25 cellular contexts compared by ENCODE assay signal in the genomic region with DNA sequence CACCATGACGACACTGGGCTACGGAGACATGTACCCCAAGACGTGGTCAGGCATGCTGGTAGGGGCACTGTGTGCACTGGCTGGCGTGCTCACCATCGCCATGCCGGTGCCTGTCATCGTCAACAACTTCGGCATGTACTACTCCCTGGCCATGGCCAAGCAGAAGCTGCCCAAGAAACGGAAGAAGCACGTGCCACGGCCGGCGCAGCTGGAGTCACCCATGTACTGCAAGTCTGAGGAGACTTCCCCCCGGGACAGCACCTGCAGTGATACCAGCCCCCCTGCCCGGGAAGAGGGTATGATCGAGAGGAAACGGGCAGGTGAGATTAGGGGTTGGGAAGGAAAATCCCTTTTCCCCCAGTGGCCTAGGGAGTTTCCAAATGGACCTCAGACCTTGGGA. TPM values are rescaled to one million over a fixed set of nuclear protein-coding genes. Genes with fewer than 3 reads are reported as not detected.
DNase-seq lines count a peak whose midpoint lies in the region; ATAC-seq, FAIRE-seq and TF ChIP-seq lines count a peak whose summit lies in the region.
"Had no signal": no experiment of that assay in that cellular context is flagged by ENCODE, and none has a peak within 500 bp of the region (broad histone marks: within the 10 kb centered on the region; RNA-seq: fewer than 3 reads in every experiment).

No MANE protein-coding gene starts in this region.

- H3K4ac ChIP-seq in H1 (replicated peaks; ENCODE audit: insufficient read length, low read depth, low read length) (no peak overlapping the region), neuronal stem cell (ENCODE audit: low read length) (no peak overlapping the region)

- peaks cover 0 to 18% of the 10 kb centered on the region in 2 experiments for H4K20me1 ChIP-seq in H1 (replicated peaks in 1 of 2; ENCODE audit: control insufficient read depth in 1 of 2, insufficient read depth in 2 of 2, low read length in 2 of 2)

- H4K91ac ChIP-seq in H1 (replicated peaks; ENCODE audit: insufficient read length, low read length) (no peak overlapping the region), neuronal stem cell (ENCODE audit: low read depth, low read length, poor library complexity) (no peak overlapping the region)

- no peak overlapping the region for H2BK12ac ChIP-seq in H1 (ENCODE audit: low read depth, low read length)
- no peak overlapping the region for H2BK12ac ChIP-seq in neuronal stem cell (ENCODE audit: low read length)

- peak overlapping the region; percentile 30; the same call in 1 of the 2 replicates for H2BK5ac ChIP-seq in H1 (ENCODE audit: low read depth, low read length)
- no peak overlapping the region for H2BK5ac ChIP-seq in neuronal stem cell (ENCODE audit: low read length)

- H3K23me2 ChIP-seq in H1 (ENCODE audit: low read depth, low read length), result no peaks in the 10 kb centered on the region

- no peak overlapping the region for H2BK15ac ChIP-seq in H1 (ENCODE audit: low read length)
- H2BK15ac ChIP-seq in neuronal stem cell (ENCODE audit: low read length), result no peak overlapping the region

- no peaks in the 10 kb centered on the region; the same call in none of the 2 replicates for H3K79me1 ChIP-seq in H1 (ENCODE audit: low read depth, low read length)
- no peaks in the 10 kb centered on the region for H3K79me1 ChIP-seq in neuronal stem cell (ENCODE audit: low read depth, low read length)

- no peaks in the 10 kb centered on the region for H3K36me3 ChIP-seq in H1 (ENCODE audit: control insufficient read depth in 2 of 4, insufficient read depth in 4 of 4, low read length in 3 of 4)
- H3K36me3 ChIP-seq in neuronal stem cell (replicated peaks in 1 of 2; ENCODE audit: control insufficient read depth in 2 of 2, insufficient read depth in 2 of 2, low read length in 2 of 2), result no peaks in the 10 kb centered on the region
- H3K36me3 ChIP-seq: BE2C had no signal

- TF ChIP-seq EP300 in H1 (IDR thresholded peaks at IDR 0.05; ENCODE audit: borderline replicate concordance in 1 of 2, low read depth in 2 of 2, low read length in 2 of 2), result no peak

- H3K9ac ChIP-seq in H1 (replicated peaks in 1 of 4; ENCODE audit: extremely low read depth in 1 of 4, low read depth in 3 of 4, low read length in 3 of 4) (no peak overlapping the region), neuronal stem cell (ENCODE audit: low read depth, low read length, poor library complexity) (no peak overlapping the region)
- H3K9ac ChIP-seq: BLaER1 had no signal

- peak overlapping the region; percentile 50 for H3K27ac Mint-ChIP-seq in activated naive CD4-positive, alpha-beta T cell treated with anti-CD3 and anti-CD28 coated beads, Interleukin-2, amount 10 ng/mL, durations not matched to agents 7 days and 5 days
- no peak overlapping the region for H3K27ac Mint-ChIP-seq in activated naive CD4-positive, alpha-beta T cell treated with anti-CD3 and anti-CD28 coated beads, Interleukin-2, amount 50 U/mL, for 72 hours
- H3K27ac Mint-ChIP-seq in stimulated activated naive B cell treated with anti-CD40 and anti-IgM and Interleukin-4, amounts not matched to agents 10 μg/mL and 1 μg/mL and 100 μg/mL, for 72 hours, result peak overlapping the region; percentile 15
- H3K27ac Mint-ChIP-seq: CD14-positive monocyte; CD4-positive, alpha-beta memory T cell; CD4-positive, CD25-positive, alpha-beta regulatory T cell had no signal

- no peak overlapping the region for H3K23ac ChIP-seq in H1 (ENCODE audit: insufficient read length)
- H3K23ac ChIP-seq in neuronal stem cell (ENCODE audit: low read depth, low read length, poor library complexity), result peak overlapping the region; percentile 87

- no peak overlapping the region for H3K4me3 Mint-ChIP-seq in activated naive CD4-positive, alpha-beta T cell treated with anti-CD3 and anti-CD28 coated beads, Interleukin-2, amount 10 ng/mL, durations not matched to agents 7 days and 5 days
- H3K4me3 Mint-ChIP-seq in stimulated activated naive B cell treated with anti-CD40 and anti-IgM and Interleukin-4, amounts not matched to agents 10 μg/mL and 1 μg/mL and 100 μg/mL, for 72 hours, result no peak overlapping the region
- H3K4me3 Mint-ChIP-seq: CD14-positive monocyte; CD4-positive, alpha-beta memory T cell; CD4-positive, CD25-positive, alpha-beta regulatory T cell; CD8-positive, alpha-beta memory T cell had no signal

- H4K5ac ChIP-seq in H1 (ENCODE audit: insufficient read length, low read depth, low read length), result no peak overlapping the region

- no peaks in the 10 kb centered on the region for H3K9me3 Mint-ChIP-seq in activated naive CD4-positive, alpha-beta T cell treated with anti-CD3 and anti-CD28 coated beads, Interleukin-2, amount 10 ng/mL, durations not matched to agents 7 days and 5 days
- H3K9me3 Mint-ChIP-seq in activated naive CD4-positive, alpha-beta T cell treated with anti-CD3 and anti-CD28 coated beads, Interleukin-2, amount 50 U/mL, for 72 hours, result no peaks in the 10 kb centered on the region
- H3K9me3 Mint-ChIP-seq in stimulated activated naive B cell treated with anti-CD40 and anti-IgM and Interleukin-4, amounts not matched to agents 10 μg/mL and 1 μg/mL and 100 μg/mL, for 72 hours, result no peaks in the 10 kb centered on the region
- H3K9me3 Mint-ChIP-seq: CD14-positive monocyte; CD4-positive, alpha-beta memory T cell; CD4-positive, CD25-positive, alpha-beta regulatory T cell; CD8-positive, alpha-beta memory T cell had no signal

- H2AK5ac ChIP-seq in H1 (ENCODE audit: low read depth, low read length), result no peak overlapping the region
- no peak overlapping the region for H2AK5ac ChIP-seq in neuronal stem cell (ENCODE audit: low read depth, low read length)

- H3K14ac ChIP-seq in H1 (ENCODE audit: insufficient read length) (no peak overlapping the region), neuronal stem cell (ENCODE audit: low read length) (no peak overlapping the region)

- H2AFZ ChIP-seq in H1 (ENCODE audit: low read length), result no peak overlapping the region
- H2AFZ ChIP-seq in neuronal stem cell (ENCODE audit: low read length), result no peak overlapping the region

- no peaks in the 10 kb centered on the region for H3K79me2 ChIP-seq in H1 (ENCODE audit: control insufficient read depth in 1 of 2, insufficient read depth in 2 of 2, low read length in 2 of 2)

- TF ChIP-seq CTCF in H1 (IDR thresholded peaks at IDR 0.05; ENCODE audit: control extremely low read depth in 1 of 3, insufficient read depth in 1 of 3, low read depth in 1 of 3, low read length in 3 of 3), result no peak

- H3K4me3 ChIP-seq in H1 (ENCODE audit: extremely low read depth in 1 of 4, insufficient read depth in 2 of 4, low read depth in 3 of 4, low read length in 4 of 4), result no peak overlapping the region
- H3K4me3 ChIP-seq in neuronal stem cell (ENCODE audit: low read length in 2 of 2), result no peak overlapping the region
- H3K4me3 ChIP-seq: A549, BLaER1 had no signal

- H3K4me1 ChIP-seq in H1 (replicated peaks in 1 of 4; ENCODE audit: control insufficient read depth in 3 of 4, insufficient read depth in 4 of 4, low read length in 3 of 4) (no peaks in the 10 kb centered on the region; a peak in 1 of 7 replicates), neuronal stem cell (ENCODE audit: control insufficient read depth in 2 of 2, insufficient read depth in 1 of 2, low read depth in 1 of 2, low read length in 2 of 2) (peaks cover 0 to 3% of the 10 kb centered on the region in 2 donors)
- H3K4me1 ChIP-seq: BE2C, BLaER1 had no signal

- no peak for FAIRE-seq in H1 (lab: Jason Lieb, UNC)
- FAIRE-seq: A549, G401.6, GM12892, GM18507, GM19239 had no signal

- WGBS in H1 (ENCODE audit: extremely low coverage in 1 of 2, insufficient coverage in 1 of 2, insufficient read length in 1 of 2, insufficient replicate concordance in 2 of 2, low coverage in 1 of 2, low lambda C conversion rate in 2 of 2, missing lambda C conversion rate in 1 of 2), 2 experiments, result 87% methylated on average over 17 of the region's 17 CpGs; no CpG with 5 or more reads in 1 of the 2 experiments
- no CpG with 5 or more reads among the region's 17 CpGs for WGBS in neuronal stem cell (ENCODE audit: extremely low coverage in 2 of 2, insufficient read length in 2 of 2, insufficient replicate concordance in 1 of 2), 2 donors

- no peak overlapping the region for H3K56ac ChIP-seq in H1 (replicated peaks; ENCODE audit: insufficient read length, low read depth, low read length)

- H3K27me3 ChIP-seq in H1 (replicated peaks in 1 of 4; ENCODE audit: control insufficient read depth in 3 of 4, extremely low read depth in 1 of 4, insufficient read depth in 3 of 4, low read length in 3 of 4), result no peaks in the 10 kb centered on the region
- H3K27me3 ChIP-seq in neuronal stem cell (ENCODE audit: control insufficient read depth in 3 of 3, insufficient read depth in 3 of 3, low read depth in 1 of 3, low read length in 3 of 3), result peaks cover 0 to 9% (median 0%) of the 10 kb centered on the region in 3 experiments
- H3K27me3 ChIP-seq: BE2C, BLaER1 had no signal

- no peak for ATAC-seq in activated naive CD4-positive, alpha-beta T cell treated with anti-CD3 and anti-CD28 coated beads, Interleukin-2, amount 50 U/mL, for 72 hours
- ATAC-seq in stimulated activated naive B cell treated with anti-CD40 and anti-IgM and Interleukin-4, amounts not matched to agents 10 μg/mL and 1 μg/mL and 100 μg/mL, for 72 hours (replicated peaks), result no peak
- no peak for ATAC-seq in GM21447 (IDR thresholded peaks at IDR 0.05; ENCODE audit: unreplicated experiment)
- ATAC-seq: A549 had no signal

- CTCF ChIA-PET in activated naive CD4-positive, alpha-beta T cell treated with anti-CD3 and anti-CD28 coated beads, Interleukin-2, amount 10 ng/mL, durations not matched to agents 7 days and 5 days (lab: Charles Lee), result interaction anchor here (0.6 kb wide), 1 partner anchor 248 kb away, joined by 3 read pairs; no protein-coding TSS in a partner anchor
- CTCF ChIA-PET in H1 (lab: Charles Lee; ENCODE audit: partially characterized antibody), result interaction anchor here (1.2 to 3.0 kb wide), 5 partner anchors 15 to 86 kb away, joined by 3 to 19 read pairs (median 8); a partner anchor contains a TSS

- H3K27ac ChIP-seq in H1 (ENCODE audit: low read depth, low read length) (no peak overlapping the region), neuronal stem cell (replicated peaks; ENCODE audit: low read length) (no peak overlapping the region)
- H3K27ac ChIP-seq: 22Rv1, A549, BLaER1 had no signal

- TF ChIP-seq POLR2A in H1 (IDR thresholded peaks at IDR 0.05; ENCODE audit: control extremely low read depth in 1 of 2, low read depth in 2 of 2, low read length in 2 of 2), result no peak

- H2BK20ac ChIP-seq in H1 (ENCODE audit: low read length), result no peak overlapping the region

- H3K9me3 ChIP-seq in H1 (ENCODE audit: insufficient read depth in 2 of 2, low read depth in 1 of 2, low read length in 1 of 2) (no peaks in the 10 kb centered on the region), neuronal stem cell (replicated peaks in 1 of 2; ENCODE audit: control insufficient read depth in 2 of 2, insufficient read depth in 1 of 2, low read depth in 1 of 2, low read length in 2 of 2) (peaks cover 0 to 2% of the 10 kb centered on the region in 2 donors)
- H3K9me3 ChIP-seq: A549, BE2C, BLaER1 had no signal

- no peak overlapping the region for H3K18ac ChIP-seq in H1 (ENCODE audit: extremely low read depth, low read length)
- no peak overlapping the region for H3K18ac ChIP-seq in neuronal stem cell (ENCODE audit: low read length)

- no peaks in the 10 kb centered on the region for H3K36me3 Mint-ChIP-seq in activated naive CD4-positive, alpha-beta T cell treated with anti-CD3 and anti-CD28 coated beads, Interleukin-2, amount 10 ng/mL, durations not matched to agents 7 days and 5 days
- H3K36me3 Mint-ChIP-seq in activated naive CD4-positive, alpha-beta T cell treated with anti-CD3 and anti-CD28 coated beads, Interleukin-2, amount 50 U/mL, for 72 hours, result peaks cover 7% of the 10 kb centered on the region in 2 donors
- peaks cover 19 to 22% of the 10 kb centered on the region in 2 donors for H3K36me3 Mint-ChIP-seq in stimulated activated naive B cell treated with anti-CD40 and anti-IgM and Interleukin-4, amounts not matched to agents 10 μg/mL and 1 μg/mL and 100 μg/mL, for 72 hours

- no peak for DNase-seq in activated naive CD4-positive, alpha-beta T cell treated with anti-CD3 and anti-CD28 coated beads, Interleukin-2, amount 10 ng/mL, durations not matched to agents 7 days and 5 days
- no peak for DNase-seq in activated naive CD4-positive, alpha-beta T cell treated with anti-CD3 and anti-CD28 coated beads, Interleukin-2, amount 50 U/mL, for 72 hours (ENCODE audit: low spot score in 2 of 2)
- DNase-seq in H1 (ENCODE audit: low read depth in 1 of 2, low spot score in 2 of 2) (no peak), neuronal stem cell (ENCODE audit: low spot score) (no peak), ecto neural progenitor cell (ENCODE audit: low spot score) (no peak), AG20443 (ENCODE audit: low spot score) (no peak)
- DNase-seq in stimulated activated naive B cell treated with anti-CD40 and anti-IgM and Interleukin-4, amounts not matched to agents 10 μg/mL and 1 μg/mL and 100 μg/mL, for 72 hours, result no peak
- DNase-seq: BE2C; C1 segment of cervical spinal cord; CD4-positive, alpha-beta memory T cell; CD4-positive, CD25-positive, alpha-beta regulatory T cell; CD8-positive, alpha-beta memory T cell; COR-L47; DMS 273 treated with DMSO at 0.1 percent for 48 hours; DMS79 treated with DMSO at 0.1 percent for 48 hours; GF-D8 had no signal

- H3K27me3 Mint-ChIP-seq in activated naive CD4-positive, alpha-beta T cell treated with anti-CD3 and anti-CD28 coated beads, Interleukin-2, amount 10 ng/mL, durations not matched to agents 7 days and 5 days, result no peaks in the 10 kb centered on the region
- H3K27me3 Mint-ChIP-seq in stimulated activated naive B cell treated with anti-CD40 and anti-IgM and Interleukin-4, amounts not matched to agents 10 μg/mL and 1 μg/mL and 100 μg/mL, for 72 hours, result no peaks in the 10 kb centered on the region
- H3K27me3 Mint-ChIP-seq: CD4-positive, alpha-beta memory T cell had no signal

- H3K4me1 Mint-ChIP-seq in activated naive CD4-positive, alpha-beta T cell treated with anti-CD3 and anti-CD28 coated beads, Interleukin-2, amount 10 ng/mL, durations not matched to agents 7 days and 5 days, result no peaks in the 10 kb centered on the region
- H3K4me1 Mint-ChIP-seq in stimulated activated naive B cell treated with anti-CD40 and anti-IgM and Interleukin-4, amounts not matched to agents 10 μg/mL and 1 μg/mL and 100 μg/mL, for 72 hours, result peaks cover 0 to 2% of the 10 kb centered on the region in 2 donors
- H3K4me1 Mint-ChIP-seq: CD14-positive monocyte; CD4-positive, CD25-positive, alpha-beta regulatory T cell; CD8-positive, alpha-beta memory T cell had no signal

- no peak overlapping the region for H3K4me2 ChIP-seq in H1 (ENCODE audit: insufficient read depth in 1 of 2, low read depth in 2 of 2, low read length in 2 of 2)
- H3K4me2 ChIP-seq in neuronal stem cell (ENCODE audit: insufficient read depth, low read length, poor library complexity, severe bottlenecking), result no peak overlapping the region
- H3K4me2 ChIP-seq: A549, BLaER1 had no signal

- no peak for TF ChIP-seq RAD21 in H1 (IDR thresholded peaks at IDR 0.05 in 1 of 2, conservative IDR thresholded peaks at IDR 0.05 in 1 of 2; ENCODE audit: low read depth in 2 of 2, low read length in 2 of 2)

- no peak overlapping the region for H4K8ac ChIP-seq in H1 (ENCODE audit: extremely low read depth, insufficient read depth, low read length)
- no peak overlapping the region for H4K8ac ChIP-seq in neuronal stem cell (ENCODE audit: low read depth, low read length)

- H2BK120ac ChIP-seq in H1 (replicated peaks; ENCODE audit: low read depth, low read length) (no peak overlapping the region), neuronal stem cell (ENCODE audit: low read depth, low read length) (no peak overlapping the region)

- POLR2A ChIA-PET in H1 (lab: Charles Lee; ENCODE audit: partially characterized antibody), result interaction anchor here (1.6 to 2.2 kb wide), 2 partner anchors 12 to 14 kb away, joined by 5 to 7 read pairs; a partner anchor contains a TSS

RNA-seq across cellular contexts. Expression of a gene that starts 13.5 kb away (rescaled TPM):
- 10 to 100 TPM in 1 of 2 donors, 1 to 10 TPM in 1; 8.6 to 27.1 TPM for total RNA-seq in activated naive CD4-positive, alpha-beta T cell treated with anti-CD3 and anti-CD28 coated beads, Interleukin-2, amount 50 U/mL, for 72 hours
- 11.2 TPM in 2 replicates for total RNA-seq in H1 (2021; fragmentation: NEBNext Ultra II Directional; extraction: Animal tissue kit (Norgen Biotek cat#: 25700))
- 8.1 and 10.6 TPM in 2 replicates for polyA plus RNA-seq in H1 (2011; rRNA removed)
- 6.5 TPM for polyA plus RNA-seq in H1 (2011; cell fraction: cytosol; rRNA removed)
- polyA plus RNA-seq in H1 (2011; cell fraction: nucleus; rRNA removed), result 24.1 TPM
- polyA plus RNA-seq in H1 (2012, experiment 1 of 2), result 7.0 to 8.7 TPM (median 7.2 TPM) in 4 replicates
- 5.3 TPM for polyA plus RNA-seq in H1 (2012, experiment 2 of 2)
- 5.0 TPM for polyA plus RNA-seq in H1 (2013, experiment 1 of 2)
- polyA plus RNA-seq in H1 (2013, experiment 2 of 2), result 4.6 TPM
- 7.6 and 9.3 TPM in 2 replicates for polyA minus RNA-seq in H1 (2011; rRNA and poly(A)+ RNA removed)
- polyA minus RNA-seq in H1 (2011; cell fraction: cytosol; rRNA and poly(A)+ RNA removed), result 5.2 TPM
- 13.3 TPM for polyA minus RNA-seq in H1 (2011; cell fraction: nucleus; rRNA and poly(A)+ RNA removed)
- 3.3 TPM for polyA plus RNA-seq in neuronal stem cell (2013, experiment 1 of 2)
- polyA plus RNA-seq in neuronal stem cell (2013, experiment 2 of 2), result 3.2 TPM

Comparison
In these comparisons a context has a peak if more than half of its experiments do, and no peak if none do; other contexts are left out.
1. H3K27ac Mint-ChIP-seq: peak in activated naive CD4-positive, alpha-beta T cell treated with anti-CD3 and anti-CD28 coated beads, Interleukin-2, amount 10 ng/mL, durations not matched to agents 7 days and 5 days (single experiment) and stimulated activated naive B cell treated with anti-CD40 and anti-IgM and Interleukin-4, amounts not matched to agents 10 μg/mL and 1 μg/mL and 100 μg/mL, for 72 hours (single experiment); none in activated naive CD4-positive, alpha-beta T cell treated with anti-CD3 and anti-CD28 coated beads, Interleukin-2, amount 50 U/mL, for 72 hours (0 of 2).